In genomic region chr15:73038186-73038585, GRCh38 we compare ENCODE assay signal across 24 cellular contexts. TPM values are rescaled to one million over a fixed set of nuclear protein-coding genes. Genes with fewer than 3 reads are reported as not detected.
DNase-seq lines count a peak whose midpoint lies in the region; ATAC-seq, FAIRE-seq and TF ChIP-seq lines count a peak whose summit lies in the region.
"Had no signal": no experiment of that assay in that cellular context is flagged by ENCODE, and none has a peak within 500 bp of the region (broad histone marks: within the 10 kb centered on the region; RNA-seq: fewer than 3 reads in every experiment).

No MANE protein-coding gene starts in this region.

- H3K4me1 Mint-ChIP-seq in GM23338 = peaks cover 7% of the 10 kb centered on the region; the same call in 2 of the 3 replicates
- H3K4me1 Mint-ChIP-seq in activated CD8-positive, alpha-beta memory T cell treated with anti-CD3 and anti-CD28 coated beads, Interleukin-2, amount 10 ng/mL, durations not matched to agents 7 days and 5 days = no peaks in the 10 kb centered on the region
- no peaks in the 10 kb centered on the region for H3K4me1 Mint-ChIP-seq in Caco-2 (ENCODE audit: low read depth, unreplicated experiment)
- H3K4me1 Mint-ChIP-seq: B cell; CD4-positive, CD25-positive, alpha-beta regulatory T cell had no signal

- TF ChIP-seq RAD21 in neural cell (conservative IDR thresholded peaks at IDR 0.05) = no peak

- BruUV-seq in Caco-2 (replicated peaks; lab: Mats Ljungman, UMichigan) = no TSS peak

- H3F3A ChIP-seq in GM23338 (replicated peaks; ENCODE audit: low read depth) = no peaks in the 10 kb centered on the region
- H3F3A ChIP-seq in neural cell (ENCODE audit: insufficient read depth, low read length, poor library complexity, severe bottlenecking) = no peaks in the 10 kb centered on the region

- H3K4me3 Mint-ChIP-seq in GM23338 (no peak overlapping the region), Caco-2 (ENCODE audit: unreplicated experiment) (no peak overlapping the region)
- H3K4me3 Mint-ChIP-seq in activated CD8-positive, alpha-beta memory T cell treated with anti-CD3 and anti-CD28 coated beads, Interleukin-2, amount 10 ng/mL, durations not matched to agents 7 days and 5 days = no peak overlapping the region
- H3K4me3 Mint-ChIP-seq: B cell; CD4-positive, CD25-positive, alpha-beta regulatory T cell; CD8-positive, alpha-beta T cell; HFFc6 had no signal

- H3K4me3 ChIP-seq in GM23338 (no peak overlapping the region), bronchial epithelial cell (ENCODE audit: low read depth, low read length) (no peak overlapping the region), neural cell (ENCODE audit: low read length) (no peak overlapping the region), Caco-2 (ENCODE audit: low read depth, low read length) (no peak overlapping the region)
- H3K4me3 ChIP-seq: BLaER1, GM12878, GM23248, HAP-1 had no signal

- H3K36me3 Mint-ChIP-seq in GM23338 (ENCODE audit: low read depth) (no peaks in the 10 kb centered on the region), Caco-2 (ENCODE audit: insufficient read depth, unreplicated experiment) (no peaks in the 10 kb centered on the region)
- H3K36me3 Mint-ChIP-seq in activated CD8-positive, alpha-beta memory T cell treated with anti-CD3 and anti-CD28 coated beads, Interleukin-2, amount 10 ng/mL, durations not matched to agents 7 days and 5 days = no peaks in the 10 kb centered on the region
- H3K36me3 Mint-ChIP-seq: CD4-positive, CD25-positive, alpha-beta regulatory T cell; CD8-positive, alpha-beta T cell had no signal

- H3K9me3 ChIP-seq in neural cell (ENCODE audit: low read length) (no peaks in the 10 kb centered on the region), Caco-2 (no peaks in the 10 kb centered on the region)
- H3K9me3 ChIP-seq: BLaER1, HAP-1 had no signal

- ATAC-seq in GM23338 = no peak
- ATAC-seq in activated CD8-positive, alpha-beta memory T cell treated with anti-CD3 and anti-CD28 coated beads, Interleukin-2, amount 10 ng/mL, durations not matched to agents 7 days and 5 days = no peak
- ATAC-seq in stimulated activated naive CD8-positive, alpha-beta T cell treated with anti-CD3 and anti-CD28 coated beads, Interleukin-15, Interleukin-2, amounts not matched to agents 100 U/mL and 50 U/mL, for 24 hours = no peak
- ATAC-seq: CD8-positive, alpha-beta T cell; GM12878 had no signal

- H3K4me2 ChIP-seq in GM23338 (no peak overlapping the region), neural cell (ENCODE audit: low read length) (no peak overlapping the region)
- H3K4me2 ChIP-seq: BLaER1 had no signal

- POLR2A ChIA-PET in Caco-2 (lab: Charles Lee) = no interaction called here

- no peaks in the 10 kb centered on the region for H3K27me3 Mint-ChIP-seq in GM23338 (ENCODE audit: insufficient read depth, low read depth, poor library complexity)
- H3K27me3 Mint-ChIP-seq in activated CD8-positive, alpha-beta memory T cell treated with anti-CD3 and anti-CD28 coated beads, Interleukin-2, amount 10 ng/mL, durations not matched to agents 7 days and 5 days = peaks cover 30% of the 10 kb centered on the region
- H3K27me3 Mint-ChIP-seq in Caco-2 (ENCODE audit: insufficient read depth, unreplicated experiment) = peaks cover 8% of the 10 kb centered on the region

- H3K9me2 ChIP-seq in GM23338 (ENCODE audit: insufficient read depth) (peaks cover 2% of the 10 kb centered on the region; the same call in 1 of the 2 replicates), neural cell (ENCODE audit: insufficient read depth, low read length) (no peaks in the 10 kb centered on the region)

- peaks cover 5% of the 10 kb centered on the region; the same call in 1 of the 2 replicates for H3K4me1 ChIP-seq in GM23338 (ENCODE audit: insufficient read depth)
- H3K4me1 ChIP-seq in Caco-2 = no peaks in the 10 kb centered on the region
- H3K4me1 ChIP-seq: BLaER1, HAP-1 had no signal

- H3K27me3 ChIP-seq in GM23338 (ENCODE audit: insufficient read depth) = no peaks in the 10 kb centered on the region
- peaks cover 2% of the 10 kb centered on the region for H3K27me3 ChIP-seq in bronchial epithelial cell (ENCODE audit: control insufficient read depth, insufficient read depth, low read length)
- no peaks in the 10 kb centered on the region for H3K27me3 ChIP-seq in neural cell (ENCODE audit: insufficient read depth, low read depth, low read length)
- H3K27me3 ChIP-seq in Caco-2 (replicated peaks; ENCODE audit: control insufficient read depth, insufficient read depth, low read length) = no peaks in the 10 kb centered on the region
- H3K27me3 ChIP-seq: BLaER1 had no signal

- peak; percentile 69 for TF ChIP-seq EP300 in neural cell (conservative IDR thresholded peaks at IDR 0.05; ENCODE audit: poor library complexity, severe bottlenecking)

- intact Hi-C loops in Caco-2 (cut with micrococcal nuclease; ENCODE audit: unreplicated experiment) = no loop called here

- H2AFZ ChIP-seq in GM23338 (peak overlapping the region; percentile 78; the same call in 1 of the 2 replicates), neural cell (ENCODE audit: low read depth, low read length) (no peak overlapping the region)
- H2AFZ ChIP-seq: GM23248 had no signal

- H3K36me3 ChIP-seq in GM23338 (ENCODE audit: insufficient read depth) (no peaks in the 10 kb centered on the region), bronchial epithelial cell (ENCODE audit: control insufficient read depth, insufficient read depth, low read length) (no peaks in the 10 kb centered on the region), neural cell (ENCODE audit: insufficient read depth, low read length) (no peaks in the 10 kb centered on the region), Caco-2 (ENCODE audit: control insufficient read depth, insufficient read depth, low read length) (no peaks in the 10 kb centered on the region)
- H3K36me3 ChIP-seq: BLaER1, HAP-1 had no signal

- no peaks in the 10 kb centered on the region for H4K20me1 ChIP-seq in GM23338 (replicated peaks; ENCODE audit: insufficient read depth)
- H4K20me1 ChIP-seq in neural cell (ENCODE audit: insufficient read depth) = no peaks in the 10 kb centered on the region
- H4K20me1 ChIP-seq: BLaER1 had no signal

- H3K9me3 Mint-ChIP-seq in GM23338 = no peaks in the 10 kb centered on the region
- no peaks in the 10 kb centered on the region for H3K9me3 Mint-ChIP-seq in activated CD8-positive, alpha-beta memory T cell treated with anti-CD3 and anti-CD28 coated beads, Interleukin-2, amount 10 ng/mL, durations not matched to agents 7 days and 5 days (ENCODE audit: low read depth)
- H3K9me3 Mint-ChIP-seq in Caco-2 (ENCODE audit: unreplicated experiment) = no peaks in the 10 kb centered on the region
- H3K9me3 Mint-ChIP-seq: CD4-positive, CD25-positive, alpha-beta regulatory T cell; CD8-positive, alpha-beta T cell; HFFc6 had no signal

- DNase-seq in GM23338 (ENCODE audit: low spot score) = no peak
- DNase-seq in bronchial epithelial cell (ENCODE audit: low read depth) = no peak
- no peak for DNase-seq in activated CD8-positive, alpha-beta memory T cell treated with anti-CD3 and anti-CD28 coated beads, Interleukin-2, amount 10 ng/mL, durations not matched to agents 7 days and 5 days
- no peak for DNase-seq in stimulated activated naive CD8-positive, alpha-beta T cell treated with anti-CD3 and anti-CD28 coated beads, Interleukin-15, Interleukin-2, amounts not matched to agents 100 U/mL and 50 U/mL, for 24 hours
- DNase-seq in Caco-2 = no peak
- DNase-seq: CD4-positive, CD25-positive, alpha-beta regulatory T cell; CD8-positive, alpha-beta T cell; DMS 273 treated with DMSO at 0.1 percent for 48 hours; DMS79; EL; GDM1; GM23248; HFFc6 had no signal

- FAIRE-seq in bronchial epithelial cell (lab: Jason Lieb, UNC) = peak; percentile 32
- FAIRE-seq: A204.1, D721Med, GM12878, GM19239, H54 had no signal

- H3K79me2 ChIP-seq in GM23338 (replicated peaks; ENCODE audit: insufficient read depth) = no peaks in the 10 kb centered on the region
- H3K79me2 ChIP-seq in neural cell (replicated peaks; ENCODE audit: insufficient read depth, low read length) = no peaks in the 10 kb centered on the region

- H3K27ac Mint-ChIP-seq in GM23338 (no peak overlapping the region), Caco-2 (ENCODE audit: unreplicated experiment) (no peak overlapping the region)
- no peak overlapping the region for H3K27ac Mint-ChIP-seq in activated CD8-positive, alpha-beta memory T cell treated with anti-CD3 and anti-CD28 coated beads, Interleukin-2, amount 10 ng/mL, durations not matched to agents 7 days and 5 days
- H3K27ac Mint-ChIP-seq: B cell; CD4-positive, CD25-positive, alpha-beta regulatory T cell; CD8-positive, alpha-beta T cell; HFFc6 had no signal

- CTCF ChIA-PET in activated CD8-positive, alpha-beta memory T cell treated with anti-CD3 and anti-CD28 coated beads, Interleukin-2, amount 10 ng/mL, durations not matched to agents 7 days and 5 days (lab: Charles Lee) = interaction anchor here (0.7 kb wide), 1 partner anchor 12 kb away, joined by 3 read pairs; no protein-coding TSS in a partner anchor
- CTCF ChIA-PET in Caco-2 (lab: Charles Lee) = no interaction called here

- TF ChIP-seq CTCF in GM23338 (conservative IDR thresholded peaks at IDR 0.05; ENCODE audit: low read depth in 2 of 2) (no peak), bronchial epithelial cell (IDR thresholded peaks at IDR 0.05; ENCODE audit: insufficient read depth, low read length, severe bottlenecking) (no peak), neural cell (IDR thresholded peaks at IDR 0.05; ENCODE audit: poor library complexity, severe bottlenecking) (no peak), Caco-2 (IDR thresholded peaks at IDR 0.05; ENCODE audit: insufficient read depth in 1 of 2, low read depth in 1 of 2, low read length in 1 of 2, severe bottlenecking in 1 of 2, unreplicated experiment in 1 of 2) (no peak)

- H3K27ac ChIP-seq in GM23338 (ENCODE audit: low read depth) = no peak overlapping the region
- no peak overlapping the region for H3K27ac ChIP-seq in neural cell (ENCODE audit: low read length)
- H3K27ac ChIP-seq: 22Rv1, BLaER1, C4-2B, GM23248 had no signal

- H3K9ac ChIP-seq in neural cell (ENCODE audit: low read length) = no peak overlapping the region
- H3K9ac ChIP-seq: BLaER1, GM23248 had no signal

TF ChIP-seq in GM23338, 12 proteins besides CTCF, POLR2A, EP300 and RAD21 (continues in another document):
- no peak for TF ChIP-seq JUNB (IDR thresholded peaks at IDR 0.05; ENCODE audit: unreplicated experiment)
- TF ChIP-seq NANOG (IDR thresholded peaks at IDR 0.05; ENCODE audit: borderline replicate concordance) = no peak

TF ChIP-seq in neural cell, 6 proteins besides CTCF, POLR2A, EP300 and RAD21:
- no peak for TF ChIP-seq SMC3 (conservative IDR thresholded peaks at IDR 0.05; ENCODE audit: poor library complexity)
- peak; percentile 52 for TF ChIP-seq POLR2AphosphoS5 (IDR thresholded peaks at IDR 0.05)

RNA-seq across cellular contexts. Expression of gene NEO1, which starts 14.1 kb away (rescaled TPM):
- 40.6 and 45.8 TPM in 2 replicates for total RNA-seq in GM23338 (2014; rRNA removed; shearing (Covaris generic))
- polyA plus RNA-seq in GM23338 (2016; fragmentation: Nextera tagmentation; extraction: Ambion mirVana) (7.9 and 8.4 TPM in 2 replicates), neural cell (52.5 and 57.0 TPM in 2 replicates)
- total RNA-seq in bronchial epithelial cell (10.5 and 13.4 TPM in 2 replicates), Caco-2 (2022) (9.7 and 12.4 TPM in 2 replicates)
- 149 and 174 TPM in 2 replicates for polyA minus RNA-seq in neural cell
- total RNA-seq in activated CD8-positive, alpha-beta memory T cell treated with anti-CD3 and anti-CD28 coated beads, Interleukin-2, amount 10 ng/mL, durations not matched to agents 7 days and 5 days = 1 to 10 TPM; 3.4 to 5.4 TPM
